In genomic region chr16:14586637-14587036, GRCh38 we compare ENCODE assay signal across 21 cellular contexts.
"Had no signal": no experiment of that assay in that cellular context is flagged by ENCODE, and none has a peak within 500 bp of the region (broad histone marks: within the 10 kb centered on the region; RNA-seq: fewer than 3 reads in every experiment).

No MANE protein-coding gene starts in this region.

- ATAC-seq: activated CD4-positive, CD25-positive, alpha-beta regulatory T cell treated with anti-CD3 and anti-CD28 coated beads, Interleukin-2, amount 50 U/mL, for 24 hours; activated CD8-positive, alpha-beta T cell treated with anti-CD3 and anti-CD28 coated beads, Interleukin-2, amount 10 ng/mL, durations not matched to agents 7 days and 5 days; activated naive CD4-positive, alpha-beta T cell treated with anti-CD3 and anti-CD28 coated beads, Interleukin-2, amount 50 U/mL, for 72 hours; heart right ventricle; mucosa of descending colon; pancreas; right lobe of liver had no signal

- H3K27ac ChIP-seq: esophagus squamous epithelium, heart right ventricle, pancreas, right lobe of liver, stomach, upper lobe of left lung had no signal

- H3K4me3 Mint-ChIP-seq: activated CD4-positive, alpha-beta T cell treated with anti-CD3 and anti-CD28 coated beads, Interleukin-2, amount 10 ng/mL, durations not matched to agents 7 days and 5 days; activated CD8-positive, alpha-beta T cell treated with anti-CD3 and anti-CD28 coated beads, Interleukin-2, amount 10 ng/mL, durations not matched to agents 7 days and 5 days; naive B cell had no signal

- H3K27me3 ChIP-seq: esophagus squamous epithelium, heart right ventricle, pancreas, right lobe of liver, stomach, upper lobe of left lung had no signal

- H3K4me3 ChIP-seq: esophagus squamous epithelium, heart right ventricle, mucosa of descending colon, pancreas, right lobe of liver, stomach, upper lobe of left lung had no signal

- H3K9me3 ChIP-seq: esophagus squamous epithelium, heart right ventricle, mucosa of descending colon, pancreas, right lobe of liver, stomach, upper lobe of left lung had no signal

- H3K9me3 Mint-ChIP-seq: activated CD4-positive, alpha-beta T cell treated with anti-CD3 and anti-CD28 coated beads, Interleukin-2, amount 10 ng/mL, durations not matched to agents 7 days and 5 days; activated naive CD4-positive, alpha-beta T cell treated with anti-CD3 and anti-CD28 coated beads, Interleukin-2, amount 50 U/mL, for 72 hours; naive B cell had no signal

- DNase-seq: activated CD4-positive, alpha-beta T cell treated with anti-CD3 and anti-CD28 coated beads, Interleukin-2, amount 10 ng/mL, durations not matched to agents 7 days and 5 days; activated CD8-positive, alpha-beta memory T cell treated with anti-CD3 and anti-CD28 coated beads, Interleukin-2, amount 50 U/mL, for 48 hours; activated CD8-positive, alpha-beta T cell treated with anti-CD3 and anti-CD28 coated beads, Interleukin-2, amount 10 ng/mL, durations not matched to agents 7 days and 5 days; activated gamma-delta T cell treated with Interleukin-2 at 50 U/mL for 16 hours; amniotic stem cell; effector CD4-positive, alpha-beta T cell; esophagus squamous epithelium; heart right ventricle; mesenchymal stem cell; mucosa of descending colon; naive B cell; pancreas; right lobe of liver; small intestine; stimulated activated CD4-positive, alpha-beta T cell treated with anti-CD3 and anti-CD28 coated beads, Interleukin-15, amount 100 ng/mL, for 24 hours; stimulated activated CD4-positive, alpha-beta T cell treated with anti-CD3 and anti-CD28 coated beads, Interleukin-2, amount 100 ng/mL, for 48 hours; stomach; T1000; upper lobe of left lung had no signal

- H3K27ac Mint-ChIP-seq: activated CD4-positive, alpha-beta T cell treated with anti-CD3 and anti-CD28 coated beads, Interleukin-2, amount 10 ng/mL, durations not matched to agents 7 days and 5 days; activated CD8-positive, alpha-beta T cell treated with anti-CD3 and anti-CD28 coated beads, Interleukin-2, amount 10 ng/mL, durations not matched to agents 7 days and 5 days; activated naive CD4-positive, alpha-beta T cell treated with anti-CD3 and anti-CD28 coated beads, Interleukin-2, amount 50 U/mL, for 72 hours had no signal

- H3K4me1 ChIP-seq: heart right ventricle, pancreas, right lobe of liver, stomach had no signal

- H3K27me3 Mint-ChIP-seq: activated CD4-positive, alpha-beta T cell treated with anti-CD3 and anti-CD28 coated beads, Interleukin-2, amount 10 ng/mL, durations not matched to agents 7 days and 5 days; naive B cell had no signal
